ENCODE assay signal across 1 cellular context in genomic region chr6:158322400-158322723, GRCh38.
TF ChIP-seq lines count a peak whose summit lies in the region.

No MANE protein-coding gene starts in this region.

TF ChIP-seq in HCT116, 20 proteins besides CTCF, POLR2A, EP300 and RAD21 (continued from another document):
- TF ChIP-seq, protein P1, sequence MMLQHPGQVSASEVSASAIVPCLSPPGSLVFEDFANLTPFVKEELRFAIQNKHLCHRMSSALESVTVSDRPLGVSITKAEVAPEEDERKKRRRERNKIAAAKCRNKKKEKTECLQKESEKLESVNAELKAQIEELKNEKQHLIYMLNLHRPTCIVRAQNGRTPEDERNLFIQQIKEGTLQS (IDR thresholded peaks at IDR 0.05) = no peak
- TF ChIP-seq EZH2phosphoT487 (IDR thresholded peaks at IDR 0.05; ENCODE audit: borderline replicate concordance) (no peak), ZFX (IDR thresholded peaks at IDR 0.05) (no peak), ELF1 (IDR thresholded peaks at IDR 0.05; ENCODE audit: borderline replicate concordance, low read depth) (no peak), CBX3 (IDR thresholded peaks at IDR 0.05; ENCODE audit: low read depth) (no peak)
- TF ChIP-seq, protein P2, sequence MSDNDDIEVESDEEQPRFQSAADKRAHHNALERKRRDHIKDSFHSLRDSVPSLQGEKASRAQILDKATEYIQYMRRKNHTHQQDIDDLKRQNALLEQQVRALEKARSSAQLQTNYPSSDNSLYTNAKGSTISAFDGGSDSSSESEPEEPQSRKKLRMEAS (IDR thresholded peaks at IDR 0.05) = no peak
TF ChIP-seq in HCT116: peak in this region for 0.
